In genomic region chr1:180310095-180310494, GRCh38 we compare ENCODE assay signal across 16 cellular contexts.
DNase-seq lines count a peak whose midpoint lies in the region; ATAC-seq, FAIRE-seq and TF ChIP-seq lines count a peak whose summit lies in the region.
"Had no signal": no experiment of that assay in that cellular context is flagged by ENCODE, and none has a peak within 500 bp of the region (broad histone marks: within the 10 kb centered on the region; RNA-seq: fewer than 3 reads in every experiment).

No MANE protein-coding gene starts in this region.

- H3K9ac ChIP-seq in mesendoderm (ENCODE audit: low read length) = no peak overlapping the region
- H3K9ac ChIP-seq: BLaER1, KMS-11 had no signal

- DNase-seq in ELR (ENCODE audit: low read depth) (peak; percentile 58), NCI-H226 (peak; percentile 23), chondrocyte (ENCODE audit: low spot score) (no peak), mesendoderm (peak; percentile 8), caudate nucleus (lab: John Stamatoyannopoulos, UW) (no peak), NCI-H345 treated with DMSO at 0.1 percent for 48 hours (lab: John Stamatoyannopoulos, UW; ENCODE audit: unreplicated experiment) (no peak), pancreas (no peak)
- DNase-seq: activated T-cell treated with anti-CD3 and anti-CD28 coated beads for 4 hours; naive thymus-derived CD8-positive, alpha-beta T cell; NCI-H2081; stimulated activated naive CD8-positive, alpha-beta T cell treated with anti-CD3 and anti-CD28 coated beads, Interleukin-15, amount 100 ng/mL, for 72 hours had no signal

- peaks cover 36% of the 10 kb centered on the region for H3K4me1 Mint-ChIP-seq in chondrocyte (ENCODE audit: low read depth)
- H3K4me1 Mint-ChIP-seq: stimulated activated naive CD8-positive, alpha-beta T cell treated with anti-CD3 and anti-CD28 coated beads, Interleukin-15, amount 100 ng/mL, for 72 hours had no signal

- H3K56ac ChIP-seq in mesendoderm (ENCODE audit: low read length) = no peak overlapping the region

- no CpG with 5 or more reads among the region's 3 CpGs for WGBS in mesendoderm (ENCODE audit: extremely low coverage, insufficient coverage, low lambda C conversion rate)
- WGBS in pancreas, 2 donors = 95 to 96% methylated on average over 3 of the region's 3 CpGs

- H2BK5ac ChIP-seq in mesendoderm (ENCODE audit: low read length) = no peak overlapping the region

- no peak overlapping the region for H2AK5ac ChIP-seq in mesendoderm (ENCODE audit: low read length)

- no peak overlapping the region for H4K8ac ChIP-seq in mesendoderm (ENCODE audit: low read depth, low read length)

- no peak overlapping the region for H3K18ac ChIP-seq in mesendoderm (ENCODE audit: low read length)

- no peak overlapping the region for H3K27ac ChIP-seq in mesendoderm (ENCODE audit: low read depth, low read length)
- no peak overlapping the region for H3K27ac ChIP-seq in caudate nucleus (ENCODE audit: low read depth, low read length)
- H3K27ac ChIP-seq in pancreas = no peak overlapping the region
- H3K27ac ChIP-seq: BLaER1, KMS-11 had no signal

- H2BK120ac ChIP-seq in mesendoderm (ENCODE audit: low read depth, low read length) = no peak overlapping the region

- TF ChIP-seq CTCF in chondrocyte (IDR thresholded peaks at IDR 0.05) (no peak), pancreas (IDR thresholded peaks at IDR 0.05) (no peak)

- H3K4me2 ChIP-seq in mesendoderm (ENCODE audit: low read length) = no peak overlapping the region
- H3K4me2 ChIP-seq: BLaER1, KMS-11 had no signal

- no peak overlapping the region for H4K5ac ChIP-seq in mesendoderm (ENCODE audit: low read length)

- H3K36me3 Mint-ChIP-seq in chondrocyte (ENCODE audit: low read depth) = peaks cover 4% of the 10 kb centered on the region

- no peaks in the 10 kb centered on the region for H3K9me3 ChIP-seq in pancreas

- H3K27me3 ChIP-seq in mesendoderm (ENCODE audit: insufficient read depth, low read length, poor library complexity) (no peaks in the 10 kb centered on the region), pancreas (no peaks in the 10 kb centered on the region)
- H3K27me3 ChIP-seq: BLaER1 had no signal

- peaks cover 6% of the 10 kb centered on the region for H3K9me3 Mint-ChIP-seq in chondrocyte (ENCODE audit: low read depth)
- H3K9me3 Mint-ChIP-seq: dendritic cell treated with granulocyte-macrophage colony-stimulating factor and Interleukin-4, amounts not matched to agents 40 ng/mL and 50 ng/mL, for 4 days had no signal

- H3K4me3 ChIP-seq in mesendoderm (ENCODE audit: low read length) = no peak overlapping the region
- H3K4me3 ChIP-seq in pancreas = no peak overlapping the region
- H3K4me3 ChIP-seq: BLaER1 had no signal

- H2BK15ac ChIP-seq in mesendoderm (replicated peaks; ENCODE audit: low read depth) = no peak overlapping the region

- no peaks in the 10 kb centered on the region for H3K27me3 Mint-ChIP-seq in chondrocyte (ENCODE audit: low read depth)
- H3K27me3 Mint-ChIP-seq: dendritic cell treated with granulocyte-macrophage colony-stimulating factor and Interleukin-4, amounts not matched to agents 40 ng/mL and 50 ng/mL, for 4 days; naive thymus-derived CD8-positive, alpha-beta T cell; stimulated activated naive CD8-positive, alpha-beta T cell treated with anti-CD3 and anti-CD28 coated beads, Interleukin-15, amount 100 ng/mL, for 72 hours had no signal

- intact Hi-C loops in pancreas (cut with DNase I) = no loop called here

- H3K23ac ChIP-seq in mesendoderm (ENCODE audit: low read length) = no peak overlapping the region

- no peaks in the 10 kb centered on the region for H3K4me1 ChIP-seq in mesendoderm (ENCODE audit: control insufficient read depth, low read depth, low read length)
- no peaks in the 10 kb centered on the region for H3K4me1 ChIP-seq in pancreas
- H3K4me1 ChIP-seq: BLaER1 had no signal

- FAIRE-seq in pancreas (lab: Jason Lieb, UNC) = no peak

- ATAC-seq in esophagus mucosa (no peak), pancreas (no peak)
- ATAC-seq: naive thymus-derived CD8-positive, alpha-beta T cell; sciatic nerve; stimulated activated naive CD8-positive, alpha-beta T cell treated with anti-CD3 and anti-CD28 coated beads, Interleukin-15, amount 100 ng/mL, for 72 hours had no signal

- H3K79me2 ChIP-seq in mesendoderm (ENCODE audit: control insufficient read depth, insufficient read depth, low read length) = no peaks in the 10 kb centered on the region

- H3K79me1 ChIP-seq in mesendoderm (ENCODE audit: low read length) = no peaks in the 10 kb centered on the region

- H3K4ac ChIP-seq in mesendoderm (ENCODE audit: low read depth, low read length) = no peak overlapping the region

- H3K27ac Mint-ChIP-seq in chondrocyte (ENCODE audit: unreplicated experiment) = peak overlapping the region; percentile 91
- H3K27ac Mint-ChIP-seq: dendritic cell treated with granulocyte-macrophage colony-stimulating factor and Interleukin-4, amounts not matched to agents 40 ng/mL and 50 ng/mL, for 4 days; naive thymus-derived CD8-positive, alpha-beta T cell had no signal

- H3K36me3 ChIP-seq in mesendoderm (ENCODE audit: control insufficient read depth, insufficient read depth, low read length) = no peaks in the 10 kb centered on the region
- H3K36me3 ChIP-seq in pancreas = peaks cover 0 to 4% (median 0%) of the 10 kb centered on the region in 3 donors

- H3K4me3 Mint-ChIP-seq in chondrocyte (ENCODE audit: unreplicated experiment) = no peak overlapping the region
- H3K4me3 Mint-ChIP-seq: dendritic cell treated with granulocyte-macrophage colony-stimulating factor and Interleukin-4, amounts not matched to agents 40 ng/mL and 50 ng/mL, for 4 days; naive thymus-derived CD8-positive, alpha-beta T cell; stimulated activated naive CD8-positive, alpha-beta T cell treated with anti-CD3 and anti-CD28 coated beads, Interleukin-15, amount 100 ng/mL, for 72 hours had no signal

Comparison
In these comparisons a context has a peak if more than half of its experiments do, and no peak if none do; other contexts are left out.
1. DNase-seq: peak in ELR (single experiment), NCI-H226 (single experiment) and mesendoderm (single experiment); none in chondrocyte (single experiment), caudate nucleus (0 of 61), NCI-H345 treated with DMSO at 0.1 percent for 48 hours (single experiment) and pancreas (0 of 6).